In genomic region chr2:5748941-5749731, GRCh38 we compare ENCODE assay signal across 17 cellular contexts. TPM values are rescaled to one million over a fixed set of nuclear protein-coding genes. Genes with fewer than 3 reads are reported as not detected.
"Had no signal": no experiment of that assay in that cellular context is flagged by ENCODE, and none has a peak within 500 bp of the region (broad histone marks: within the 10 kb centered on the region; RNA-seq: fewer than 3 reads in every experiment).

No MANE protein-coding gene starts in this region.

- H3K4me3 Mint-ChIP-seq: activated CD4-positive, alpha-beta memory T cell treated with anti-CD3 and anti-CD28 coated beads, Interleukin-2, amount 10 ng/mL, durations not matched to agents 7 days and 5 days; activated naive CD8-positive, alpha-beta T cell; naive thymus-derived CD4-positive, alpha-beta T cell had no signal

- ATAC-seq: foreskin keratinocyte; lower lobe of right lung; naive thymus-derived CD4-positive, alpha-beta T cell; right lobe of liver had no signal

- H3K27ac ChIP-seq: foreskin keratinocyte, lower lobe of right lung, right lobe of liver, spleen, testis, VCaP had no signal

- H3K36me3 ChIP-seq: lower lobe of right lung, right lobe of liver, spleen had no signal

- H3K27me3 ChIP-seq: foreskin keratinocyte, right lobe of liver, spleen, testis had no signal

- H3K4me1 Mint-ChIP-seq: activated CD4-positive, alpha-beta memory T cell treated with anti-CD3 and anti-CD28 coated beads, Interleukin-2, amount 10 ng/mL, durations not matched to agents 7 days and 5 days; naive thymus-derived CD4-positive, alpha-beta T cell had no signal

- H3K9me3 ChIP-seq: right lobe of liver, spleen, testis had no signal

- H3K36me3 Mint-ChIP-seq: activated naive CD8-positive, alpha-beta T cell had no signal

- H3K4me3 ChIP-seq: lower lobe of right lung, right lobe of liver, spleen, testis had no signal

- H3K27me3 Mint-ChIP-seq: activated CD4-positive, alpha-beta memory T cell treated with anti-CD3 and anti-CD28 coated beads, Interleukin-2, amount 10 ng/mL, durations not matched to agents 7 days and 5 days had no signal

- DNase-seq: activated CD4-positive, alpha-beta memory T cell treated with anti-CD3 and anti-CD28 coated beads, Interleukin-2, amount 10 ng/mL, durations not matched to agents 7 days and 5 days; activated gamma-delta T cell; activated T-cell treated with anti-CD3 and anti-CD28 coated beads, Interleukin-2, amount 50 U/mL, for 48 hours; foreskin keratinocyte; lower lobe of right lung; naive thymus-derived CD4-positive, alpha-beta T cell; right lobe of liver; spleen; stimulated activated CD4-positive, alpha-beta T cell treated with anti-CD3 and anti-CD28 coated beads, Interleukin-1b, Interleukin-23, amount 100 ng/mL, for 48 hours; stimulated activated naive CD4-positive, alpha-beta T cell treated with Interleukin-2 at 50 U/mL for 16 hours; T-helper 9 cell; testis had no signal

- H3K27ac Mint-ChIP-seq: activated CD4-positive, alpha-beta memory T cell treated with anti-CD3 and anti-CD28 coated beads, Interleukin-2, amount 10 ng/mL, durations not matched to agents 7 days and 5 days; activated naive CD8-positive, alpha-beta T cell; naive thymus-derived CD4-positive, alpha-beta T cell had no signal

- H3K4me1 ChIP-seq: foreskin keratinocyte, lower lobe of right lung, right lobe of liver, spleen, testis had no signal

RNA-seq across cellular contexts. Expression of gene SOX11, which starts 57.0 kb away (rescaled TPM):
- total RNA-seq: activated CD4-positive, alpha-beta memory T cell treated with anti-CD3 and anti-CD28 coated beads, Interleukin-2, amount 10 ng/mL, durations not matched to agents 7 days and 5 days; bronchial epithelial cell; naive thymus-derived CD4-positive, alpha-beta T cell; posterior vena cava; right lobe of liver; ureter had no signal
- polyA plus RNA-seq: naive thymus-derived CD4-positive, alpha-beta T cell had no signal
